8 cellular contexts compared by ENCODE assay signal in the genomic region with DNA sequence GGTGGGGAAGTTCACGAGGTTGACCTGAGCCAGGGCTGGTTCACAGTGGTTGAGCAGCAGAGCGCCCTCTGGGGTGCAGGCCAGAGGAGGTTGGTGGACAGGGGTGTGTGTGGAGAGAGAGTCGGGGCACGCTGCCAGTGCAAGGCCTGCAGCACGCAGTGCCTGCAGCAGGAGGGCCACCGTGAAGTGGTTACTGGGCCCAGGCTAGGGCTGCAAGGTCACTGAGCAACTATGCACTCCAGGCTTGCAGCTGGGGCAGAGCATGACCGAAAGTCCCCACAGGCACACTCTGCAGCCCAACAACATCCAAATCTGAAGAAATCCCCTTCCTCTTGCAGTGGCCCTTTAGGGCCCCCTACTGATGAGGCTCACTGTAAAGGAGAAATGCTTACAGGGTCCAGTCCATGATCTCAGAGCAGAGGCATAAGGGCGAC.
DNase-seq lines count a peak whose midpoint lies in the region; ATAC-seq and TF ChIP-seq lines count a peak whose summit lies in the region.

No MANE protein-coding gene starts in this region.

- H3K9me3 ChIP-seq in left lung = no peaks in the 10 kb centered on the region
- H3K9me3 ChIP-seq in CD8-positive, alpha-beta T cell (ENCODE audit: low read length) = no peaks in the 10 kb centered on the region

- H3K4me1 ChIP-seq in left lung = no peaks in the 10 kb centered on the region
- H3K4me1 ChIP-seq in CD8-positive, alpha-beta T cell (ENCODE audit: insufficient read depth, low read length) = no peaks in the 10 kb centered on the region

- no peak overlapping the region for H3K4me3 Mint-ChIP-seq in activated CD8-positive, alpha-beta T cell treated with anti-CD3 and anti-CD28 coated beads, Interleukin-2, amount 10 ng/mL, durations not matched to agents 7 days and 5 days
- no peak overlapping the region for H3K4me3 Mint-ChIP-seq in CD8-positive, alpha-beta T cell

- POLR2A ChIA-PET in GM10248 (lab: Yijun Ruan, JAX) = no interaction called here
- POLR2A ChIA-PET in activated CD8-positive, alpha-beta T cell treated with anti-CD3 and anti-CD28 coated beads, Interleukin-2, amount 10 ng/mL, durations not matched to agents 7 days and 5 days (lab: Charles Lee) = interaction anchor here (0.6 kb wide), 1 partner anchor 41 kb away, joined by 3 read pairs; no protein-coding TSS in a partner anchor
- POLR2A ChIA-PET in CD8-positive, alpha-beta T cell (lab: Charles Lee) = no interaction called here

- H3K9me3 Mint-ChIP-seq in activated CD8-positive, alpha-beta T cell treated with anti-CD3 and anti-CD28 coated beads, Interleukin-2, amount 10 ng/mL, durations not matched to agents 7 days and 5 days (ENCODE audit: insufficient read depth) = no peaks in the 10 kb centered on the region
- no peaks in the 10 kb centered on the region for H3K9me3 Mint-ChIP-seq in CD8-positive, alpha-beta T cell

- intact Hi-C loops in left lung (cut with DNase I) = no loop called here
- intact Hi-C loops in CD8-positive, alpha-beta T cell (cut with DNase I, micrococcal nuclease) = no loop called here

- CTCF ChIA-PET in GM10248 (lab: Yijun Ruan, JAX) = interaction anchor here (0.8 to 6.6 kb wide), 31 partner anchors 8 to 255 kb away, joined by 3 to 68 read pairs (median 4); no protein-coding TSS in a partner anchor
- CTCF ChIA-PET in activated CD8-positive, alpha-beta T cell treated with anti-CD3 and anti-CD28 coated beads, Interleukin-2, amount 10 ng/mL, durations not matched to agents 7 days and 5 days (lab: Charles Lee) = interaction anchor here (0.7 to 4.3 kb wide), 6 partner anchors 147 to 269 kb away, joined by 3 to 43 read pairs (median 3); partner anchors contain the start of gene PITPNC1
- CTCF ChIA-PET in CD8-positive, alpha-beta T cell (lab: Charles Lee) = interaction anchor here (0.5 to 4.7 kb wide), 10 partner anchors 8 to 341 kb away, joined by 3 to 46 read pairs (median 4); no protein-coding TSS in a partner anchor

- H3K27me3 Mint-ChIP-seq in activated CD8-positive, alpha-beta T cell treated with anti-CD3 and anti-CD28 coated beads, Interleukin-2, amount 10 ng/mL, durations not matched to agents 7 days and 5 days (ENCODE audit: low read depth) = no peaks in the 10 kb centered on the region
- no peaks in the 10 kb centered on the region for H3K27me3 Mint-ChIP-seq in CD8-positive, alpha-beta T cell (ENCODE audit: low read depth)

- peaks cover 0 to 12% of the 10 kb centered on the region in 2 donors for H3K36me3 ChIP-seq in left lung
- peaks cover 16% of the 10 kb centered on the region for H3K36me3 ChIP-seq in CD8-positive, alpha-beta T cell (ENCODE audit: insufficient read depth, low read length)

- no peaks in the 10 kb centered on the region for H3K4me1 Mint-ChIP-seq in activated CD8-positive, alpha-beta T cell treated with anti-CD3 and anti-CD28 coated beads, Interleukin-2, amount 10 ng/mL, durations not matched to agents 7 days and 5 days (ENCODE audit: low read depth)
- peaks cover 14% of the 10 kb centered on the region for H3K4me1 Mint-ChIP-seq in CD8-positive, alpha-beta T cell (ENCODE audit: low read depth)

- no peaks in the 10 kb centered on the region for H3K27me3 ChIP-seq in left lung
- H3K27me3 ChIP-seq in CD8-positive, alpha-beta T cell (ENCODE audit: insufficient read depth, low read length) = no peaks in the 10 kb centered on the region

- no peak overlapping the region for H3K27ac ChIP-seq in left lung
- no peak overlapping the region for H3K27ac ChIP-seq in CD8-positive, alpha-beta T cell (ENCODE audit: low read depth, low read length)

- no peak overlapping the region for H3K27ac Mint-ChIP-seq in activated CD8-positive, alpha-beta T cell treated with anti-CD3 and anti-CD28 coated beads, Interleukin-2, amount 10 ng/mL, durations not matched to agents 7 days and 5 days
- H3K27ac Mint-ChIP-seq in CD8-positive, alpha-beta T cell = no peak overlapping the region

- H3K36me3 Mint-ChIP-seq in activated CD8-positive, alpha-beta T cell treated with anti-CD3 and anti-CD28 coated beads, Interleukin-2, amount 10 ng/mL, durations not matched to agents 7 days and 5 days (ENCODE audit: low read depth) = peaks cover 16% of the 10 kb centered on the region
- H3K36me3 Mint-ChIP-seq in CD8-positive, alpha-beta T cell = peaks cover 60% of the 10 kb centered on the region

- H3K4me3 ChIP-seq in HFF-Myc (replicated peaks; ENCODE audit: low read depth, low read length) (no peak overlapping the region), left lung (no peak overlapping the region)
- no peak overlapping the region for H3K4me3 ChIP-seq in CD8-positive, alpha-beta T cell (ENCODE audit: low read depth, low read length)

- peak; percentile 64 for ATAC-seq in activated CD8-positive, alpha-beta T cell treated with anti-CD3 and anti-CD28 coated beads, Interleukin-2, amount 10 ng/mL, durations not matched to agents 7 days and 5 days
- ATAC-seq in left lung = peak; percentile 72
- no peak for ATAC-seq in CD8-positive, alpha-beta T cell

- TF ChIP-seq CTCF in GM10248 (IDR thresholded peaks at IDR 0.05; ENCODE audit: control extremely low read depth, extremely low read depth, low read depth, missing control alignments) (peak; percentile 61), HFF-Myc (IDR thresholded peaks at IDR 0.05; ENCODE audit: low read depth, low read length, missing control alignments) (peak; percentile 15), left lung (IDR thresholded peaks at IDR 0.05) (no peak)
- no peak for TF ChIP-seq CTCF in CD8-positive, alpha-beta T cell (IDR thresholded peaks at IDR 0.05)

- DNase-seq in GM10248 (ENCODE audit: extremely low spot score) = peak; percentile 66
- no peak for DNase-seq in HFF-Myc (ENCODE audit: extremely low read depth, low read depth)
- peak; percentile 23 for DNase-seq in activated CD8-positive, alpha-beta T cell treated with anti-CD3 and anti-CD28 coated beads, Interleukin-2, amount 10 ng/mL, durations not matched to agents 7 days and 5 days
- peak in 1 of 2 donors; percentile 69 for DNase-seq in left lung
- no peak for DNase-seq in NCI-H1436 treated with DMSO at 0.1 percent for 48 hours (lab: John Stamatoyannopoulos, UW)
- DNase-seq in GDM1 (lab: John Stamatoyannopoulos, UW) = no peak
- DNase-seq in stimulated activated CD4-positive, alpha-beta T cell treated with anti-CD3 and anti-CD28 coated beads, Interleukin-1b, Interleukin-23, amount 100 ng/mL, for 48 hours = no peak
- DNase-seq in CD8-positive, alpha-beta T cell = no peak

Comparison
In these comparisons a context has a peak if more than half of its experiments do, and no peak if none do; other contexts are left out.
1. DNase-seq: peak in GM10248 (single experiment) and activated CD8-positive, alpha-beta T cell treated with anti-CD3 and anti-CD28 coated beads, Interleukin-2, amount 10 ng/mL, durations not matched to agents 7 days and 5 days (single experiment); none in HFF-Myc (single experiment), NCI-H1436 treated with DMSO at 0.1 percent for 48 hours (single experiment), GDM1 (single experiment), stimulated activated CD4-positive, alpha-beta T cell treated with anti-CD3 and anti-CD28 coated beads, Interleukin-1b, Interleukin-23, amount 100 ng/mL, for 48 hours (single experiment) and CD8-positive, alpha-beta T cell (0 of 7).
2. CTCF ChIP-seq: peak in GM10248 (single experiment) and HFF-Myc (single experiment); none in left lung (0 of 2) and CD8-positive, alpha-beta T cell (single experiment).